Comparison of ENCODE assay signal across 26 cellular contexts in the genomic region with DNA sequence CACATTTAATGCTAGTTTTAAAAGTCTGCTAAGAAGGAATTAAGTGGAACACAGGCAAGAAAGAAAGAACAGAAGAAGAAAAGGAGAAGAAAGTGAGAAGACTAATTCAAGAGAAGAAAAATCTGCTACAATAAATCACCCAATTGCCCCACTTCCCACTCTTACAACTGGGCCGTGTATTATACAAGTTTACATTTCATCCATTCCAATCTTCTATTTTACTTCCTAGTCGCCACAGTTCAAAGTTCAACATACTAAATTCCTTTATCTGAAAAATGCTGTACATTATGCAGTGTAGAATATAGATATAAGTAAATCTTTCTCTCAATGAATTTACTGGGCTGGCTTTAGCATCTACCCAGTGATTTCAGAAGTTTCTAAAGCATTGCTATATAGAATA.
"Had no signal": no experiment of that assay in that cellular context is flagged by ENCODE, and none has a peak within 500 bp of the region (broad histone marks: within the 10 kb centered on the region; RNA-seq: fewer than 3 reads in every experiment).

No MANE protein-coding gene starts in this region.

- H3K9me3 ChIP-seq: SJSA1 had no signal

- H3K27ac Mint-ChIP-seq: activated B cell treated with CpG ODN at 0.5 μM for 24 hours; activated CD4-positive, alpha-beta memory T cell treated with anti-CD3 and anti-CD28 coated beads for 36 hours; activated CD4-positive, alpha-beta T cell treated with anti-CD3 and anti-CD28 coated beads, Interleukin-2, amount 10 ng/mL, durations not matched to agents 7 days and 5 days; activated naive CD4-positive, alpha-beta T cell treated with anti-CD3 and anti-CD28 coated beads, Interleukin-2, amount 10 ng/mL, durations not matched to agents 7 days and 5 days; activated naive CD8-positive, alpha-beta T cell treated with anti-CD3 and anti-CD28 coated beads for 36 hours; activated T-cell treated with anti-CD3 and anti-CD28 coated beads, Interleukin-2, amount 50 U/mL, for 72 hours; activated T-helper 2 cell treated with anti-CD3 and anti-CD28 coated beads, Interferon-gamma antibody, Interleukin-2, Interleukin-4, amounts not matched to agents 10 μg/mL and 5 μg/mL and 100 μg/mL, durations not matched to agents 14 hours and 24 hours and 36 hours; T-helper 2 cell treated with Interferon-gamma antibody and Interleukin-4, amounts not matched to agents 5 μg/mL and 100 μg/mL, for 36 hours had no signal

- H3K4me3 Mint-ChIP-seq: activated B cell treated with CpG ODN at 0.5 μM for 24 hours; activated CD4-positive, alpha-beta memory T cell treated with anti-CD3 and anti-CD28 coated beads for 36 hours; activated CD4-positive, alpha-beta T cell treated with anti-CD3 and anti-CD28 coated beads, Interleukin-2, amount 10 ng/mL, durations not matched to agents 7 days and 5 days; activated naive CD4-positive, alpha-beta T cell treated with anti-CD3 and anti-CD28 coated beads, Interleukin-2, amount 10 ng/mL, durations not matched to agents 7 days and 5 days; activated naive CD8-positive, alpha-beta T cell treated with anti-CD3 and anti-CD28 coated beads for 36 hours; activated T-cell treated with anti-CD3 and anti-CD28 coated beads, Interleukin-2, amount 50 U/mL, for 72 hours; T-helper 2 cell treated with Interferon-gamma antibody and Interleukin-4, amounts not matched to agents 5 μg/mL and 100 μg/mL, for 36 hours had no signal

- H3K27ac ChIP-seq: RWPE1, SJSA1 had no signal

- DNase-seq: activated B cell treated with CpG ODN at 0.5 μM for 24 hours; activated CD4-positive, alpha-beta memory T cell treated with anti-CD3 and anti-CD28 coated beads for 36 hours; activated CD4-positive, alpha-beta T cell treated with anti-CD3 and anti-CD28 coated beads, Interleukin-2, amount 10 ng/mL, durations not matched to agents 7 days and 5 days; activated gamma-delta T cell treated with Interleukin-2 at 50 U/mL for 16 hours; activated naive CD4-positive, alpha-beta T cell treated with anti-CD3 and anti-CD28 coated beads, Interleukin-2, amount 10 ng/mL, durations not matched to agents 7 days and 5 days; activated naive CD8-positive, alpha-beta T cell treated with anti-CD3 and anti-CD28 coated beads for 36 hours; activated T-cell treated with anti-CD3 and anti-CD28 coated beads for 4 hours; activated T-cell treated with anti-CD3 and anti-CD28 coated beads, Interleukin-2, amount 50 U/mL, for 72 hours; anterior cingulate cortex; KG1; NCI-H1092; NCI-H1417; NCI-H1930; NCI-H2107; NCI-H2171 treated with DMSO at 0.1 percent for 48 hours; NCI-H345; NCI-H510A; NCI-H526 treated with DMSO at 0.1 percent for 48 hours; NCI-H82; OCI-M1; Right ventricle myocardium superior; SW 1271 had no signal

- H3K27me3 ChIP-seq: SJSA1 had no signal

- H3K27me3 Mint-ChIP-seq: activated B cell treated with CpG ODN at 0.5 μM for 24 hours; activated CD4-positive, alpha-beta memory T cell treated with anti-CD3 and anti-CD28 coated beads for 36 hours; activated CD4-positive, alpha-beta T cell treated with anti-CD3 and anti-CD28 coated beads, Interleukin-2, amount 10 ng/mL, durations not matched to agents 7 days and 5 days; activated naive CD4-positive, alpha-beta T cell treated with anti-CD3 and anti-CD28 coated beads, Interleukin-2, amount 10 ng/mL, durations not matched to agents 7 days and 5 days; activated naive CD8-positive, alpha-beta T cell treated with anti-CD3 and anti-CD28 coated beads for 36 hours had no signal

- H3K36me3 Mint-ChIP-seq: activated CD4-positive, alpha-beta memory T cell treated with anti-CD3 and anti-CD28 coated beads for 36 hours; activated naive CD4-positive, alpha-beta T cell treated with anti-CD3 and anti-CD28 coated beads, Interleukin-2, amount 10 ng/mL, durations not matched to agents 7 days and 5 days; activated naive CD8-positive, alpha-beta T cell treated with anti-CD3 and anti-CD28 coated beads for 36 hours had no signal

- H3K9me3 Mint-ChIP-seq: activated B cell treated with CpG ODN at 0.5 μM for 24 hours; activated CD4-positive, alpha-beta memory T cell treated with anti-CD3 and anti-CD28 coated beads for 36 hours; activated CD4-positive, alpha-beta T cell treated with anti-CD3 and anti-CD28 coated beads, Interleukin-2, amount 10 ng/mL, durations not matched to agents 7 days and 5 days; activated naive CD4-positive, alpha-beta T cell treated with anti-CD3 and anti-CD28 coated beads, Interleukin-2, amount 10 ng/mL, durations not matched to agents 7 days and 5 days; activated naive CD8-positive, alpha-beta T cell treated with anti-CD3 and anti-CD28 coated beads for 36 hours; activated T-cell treated with anti-CD3 and anti-CD28 coated beads, Interleukin-2, amount 50 U/mL, for 72 hours; activated T-helper 2 cell treated with anti-CD3 and anti-CD28 coated beads, Interferon-gamma antibody, Interleukin-2, Interleukin-4, amounts not matched to agents 10 μg/mL and 5 μg/mL and 100 μg/mL, durations not matched to agents 14 hours and 24 hours and 36 hours; T-helper 2 cell treated with Interferon-gamma antibody and Interleukin-4, amounts not matched to agents 5 μg/mL and 100 μg/mL, for 36 hours had no signal

- H3K4me3 ChIP-seq: SJSA1 had no signal

- H3K4me1 Mint-ChIP-seq: activated B cell treated with CpG ODN at 0.5 μM for 24 hours; activated CD4-positive, alpha-beta T cell treated with anti-CD3 and anti-CD28 coated beads, Interleukin-2, amount 10 ng/mL, durations not matched to agents 7 days and 5 days; activated naive CD4-positive, alpha-beta T cell treated with anti-CD3 and anti-CD28 coated beads, Interleukin-2, amount 10 ng/mL, durations not matched to agents 7 days and 5 days; activated naive CD8-positive, alpha-beta T cell treated with anti-CD3 and anti-CD28 coated beads for 36 hours had no signal
